8 cellular contexts compared by ENCODE assay signal in genomic region chr3:19147905-19148767, GRCh38. TPM values are rescaled to one million over a fixed set of nuclear protein-coding genes. Genes with fewer than 3 reads are reported as not detected.
DNase-seq lines count a peak whose midpoint lies in the region; ATAC-seq, FAIRE-seq and TF ChIP-seq lines count a peak whose summit lies in the region.

Gene KCNH8, plus strand, starts transcription at chr3:19148510. Its CDS starts 210 bp downstream, at chr3:19148720.

- no peaks in the 10 kb centered on the region for H3K9me2 ChIP-seq in OCI-LY7 (ENCODE audit: insufficient read depth, low read length)

- no peak for TF ChIP-seq POLR2A in spleen (IDR thresholded peaks at IDR 0.05)

- FAIRE-seq in kidney (lab: Jason Lieb, UNC): no peak

- H3K9me3 ChIP-seq in OCI-LY7 (ENCODE audit: low read length): no peaks in the 10 kb centered on the region; the same call in 1 of the 2 replicates
- H3K9me3 ChIP-seq in kidney (ENCODE audit: control insufficient read depth in 1 of 2, low read length in 2 of 2): no peaks in the 10 kb centered on the region
- H3K9me3 ChIP-seq in spleen: peaks cover 0 to 10% (median 6%) of the 10 kb centered on the region in 8 donors

- H3K36me3 ChIP-seq in OCI-LY7 (ENCODE audit: insufficient read depth, low read length): no peaks in the 10 kb centered on the region
- no peaks in the 10 kb centered on the region for H3K36me3 ChIP-seq in kidney (ENCODE audit: control insufficient read depth in 1 of 2, insufficient read depth in 2 of 2, low read length in 2 of 2)
- H3K36me3 ChIP-seq in spleen: no peaks in the 10 kb centered on the region

- POLR2A ChIA-PET in activated CD4-positive, alpha-beta T cell treated with anti-CD3 and anti-CD28 coated beads for 36 hours (lab: Charles Lee): no interaction called here
- POLR2A ChIA-PET in OCI-LY7 (lab: Charles Lee): interaction anchor here (0.7 kb wide), 1 partner anchor 66 kb away, joined by 3 read pairs; no protein-coding TSS in a partner anchor

- H3K4me2 ChIP-seq in OCI-LY7 (ENCODE audit: low read length): peak within 1 kb of the TSS; percentile 82

- no peaks in the 10 kb centered on the region for H3K79me2 ChIP-seq in OCI-LY7 (ENCODE audit: insufficient read depth, low read depth, low read length)

- H3K4me1 ChIP-seq in OCI-LY7 (ENCODE audit: insufficient read depth, low read length, poor library complexity, severe bottlenecking) (peaks cover 11% of the 10 kb centered on the region), kidney (ENCODE audit: control insufficient read depth in 1 of 2, insufficient read depth in 1 of 2, low read depth in 1 of 2, low read length in 2 of 2) (no peaks in the 10 kb centered on the region), spleen (peaks cover 4 to 35% (median 21%) of the 10 kb centered on the region in 6 donors)

- peaks cover 15% of the 10 kb centered on the region for H3K4me1 Mint-ChIP-seq in activated CD4-positive, alpha-beta T cell treated with anti-CD3 and anti-CD28 coated beads for 36 hours
- H3K4me1 Mint-ChIP-seq in brain: peaks cover 32% of the 10 kb centered on the region

- H2AFZ ChIP-seq in OCI-LY7 (ENCODE audit: low read length): peak within 1 kb of the TSS; percentile 86

- no peak for ATAC-seq in activated CD4-positive, alpha-beta T cell treated with anti-CD3 and anti-CD28 coated beads for 36 hours
- no peak for ATAC-seq in HG02642 (IDR thresholded peaks at IDR 0.05; ENCODE audit: poor library complexity, unreplicated experiment)
- ATAC-seq in HG03045 (IDR thresholded peaks at IDR 0.05; ENCODE audit: unreplicated experiment): no peak

- WGBS in spleen, 5 donors: 1 to 2% (median 2%) methylated on average over 45 to 61 of the region's 64 CpGs

- H3K9ac ChIP-seq in kidney (ENCODE audit: low read length in 2 of 2): no peak within 1 kb of the TSS

- TF ChIP-seq CTCF in OCI-LY7 (conservative IDR thresholded peaks at IDR 0.05; ENCODE audit: low read length): no peak
- peak in 1 of 2 experiments; percentile 39 for TF ChIP-seq CTCF in brain (conservative IDR thresholded peaks at IDR 0.05)
- TF ChIP-seq CTCF in kidney (IDR thresholded peaks at IDR 0.05; ENCODE audit: borderline replicate concordance, extremely low read depth, insufficient read depth): no peak
- TF ChIP-seq CTCF in spleen (IDR thresholded peaks at IDR 0.05 in 8 of 11, conservative IDR thresholded peaks at IDR 0.05 in 3 of 11): no peak

- no peaks in the 10 kb centered on the region for H3K36me3 Mint-ChIP-seq in activated CD4-positive, alpha-beta T cell treated with anti-CD3 and anti-CD28 coated beads for 36 hours (ENCODE audit: low read depth)
- no peaks in the 10 kb centered on the region for H3K36me3 Mint-ChIP-seq in brain

- H3K4me3 Mint-ChIP-seq in activated CD4-positive, alpha-beta T cell treated with anti-CD3 and anti-CD28 coated beads for 36 hours: peak within 1 kb of the TSS; percentile 81
- peak within 1 kb of the TSS; percentile 83 to 97 (median 93) for H3K4me3 Mint-ChIP-seq in brain

- H3K27ac ChIP-seq in OCI-LY7 (ENCODE audit: low read depth, low read length, poor library complexity, severe bottlenecking): peak within 1 kb of the TSS; percentile 68
- no peak within 1 kb of the TSS for H3K27ac ChIP-seq in kidney (ENCODE audit: low read depth in 2 of 2, low read length in 2 of 2)
- H3K27ac ChIP-seq in spleen: peak within 1 kb of the TSS in 6 of 8 donors; percentile 65 to 78 (median 70)

- H3K9me3 Mint-ChIP-seq in activated CD4-positive, alpha-beta T cell treated with anti-CD3 and anti-CD28 coated beads for 36 hours (ENCODE audit: low read depth): no peaks in the 10 kb centered on the region
- H3K9me3 Mint-ChIP-seq in brain: peaks cover 0 to 8% (median 2%) of the 10 kb centered on the region in 5 experiments

- H3K27me3 ChIP-seq in spleen (replicated peaks in 1 of 7): peaks cover 0 to 47% (median 14%) of the 10 kb centered on the region in 7 donors

- intact Hi-C loops in activated CD4-positive, alpha-beta T cell treated with anti-CD3 and anti-CD28 coated beads for 36 hours (cut with DNase I, micrococcal nuclease): loop anchor here in 1 of 2 experiments (1.0 kb wide), 1 partner anchor 1038 kb away; the partner anchor contains the start of gene SGO1
- intact Hi-C loops in OCI-LY7 (cut with micrococcal nuclease; ENCODE audit: unreplicated experiment) (loop anchor here (2.0 to 10.0 kb wide), 5 partner anchors 46 to 1037 kb away; partner anchors contain the start of gene SGO1), kidney (cut with DNase I) (no loop called here), spleen (cut with DNase I; ENCODE audit: low total_unique reads) (no loop called here)

- H3K27me3 Mint-ChIP-seq in activated CD4-positive, alpha-beta T cell treated with anti-CD3 and anti-CD28 coated beads for 36 hours: peaks cover 30% of the 10 kb centered on the region
- H3K27me3 Mint-ChIP-seq in brain: peaks cover 12% of the 10 kb centered on the region

- H3K27ac Mint-ChIP-seq in activated CD4-positive, alpha-beta T cell treated with anti-CD3 and anti-CD28 coated beads for 36 hours: no peak within 1 kb of the TSS
- H3K27ac Mint-ChIP-seq in brain: peak within 1 kb of the TSS; percentile 39 to 99 (median 89)

- DNase-seq in activated CD4-positive, alpha-beta T cell treated with anti-CD3 and anti-CD28 coated beads for 36 hours: peak; percentile 41
- no peak for DNase-seq in activated CD4-positive, alpha-beta T cell treated with anti-CD3 and anti-CD28 coated beads for 1 hour
- DNase-seq in OCI-LY7 (ENCODE audit: low spot score) (peak; percentile 4), kidney (peak; percentile 76), spleen (peak; percentile 79)

- H4K20me1 ChIP-seq in OCI-LY7 (ENCODE audit: insufficient read depth, low read length): no peaks in the 10 kb centered on the region

- CTCF ChIA-PET in activated CD4-positive, alpha-beta T cell treated with anti-CD3 and anti-CD28 coated beads for 36 hours (lab: Charles Lee): interaction anchor here (2.2 kb wide), 1 partner anchor 8 kb away, joined by 4 read pairs; no protein-coding TSS in a partner anchor
- CTCF ChIA-PET in OCI-LY7 (lab: Charles Lee; ENCODE audit: unreplicated experiment): no interaction called here

- BruUV-seq in OCI-LY7 (replicated peaks; lab: Mats Ljungman, UMichigan): no TSS peak

- peak within 1 kb of the TSS; percentile 72 for H3K4me3 ChIP-seq in OCI-LY7 (ENCODE audit: low read depth, low read length, poor library complexity, severe bottlenecking)
- peak within 1 kb of the TSS; percentile 67 to 68 for H3K4me3 ChIP-seq in kidney (ENCODE audit: low read length in 2 of 2)
- H3K4me3 ChIP-seq in spleen: peak within 1 kb of the TSS; percentile 57 to 84 (median 68)

RNA-seq across cellular contexts. Expression of gene KCNH8, which starts in this region (rescaled TPM):
- total RNA-seq in activated CD4-positive, alpha-beta T cell treated with anti-CD3 and anti-CD28 coated beads for 36 hours: under 1 TPM in 1 of 2 experiments, not detected in 1; 0.05 TPM
- 0.15 and 0.44 TPM in 2 replicates for total RNA-seq in OCI-LY7 (2014; rRNA removed; shearing (Covaris generic))
- total RNA-seq in OCI-LY7 (2022) (0.59 and 1.1 TPM in 2 replicates), kidney (1.0 TPM), spleen (1 to 10 TPM in 6 of 7 donors, under 1 TPM in 1; 0.70 to 3.1 (median 2.2) TPM)
- polyA plus RNA-seq in brain (ENCODE audit: insufficient read depth, low read depth, low replicate concordance) (1.5 TPM), kidney (ENCODE audit: insufficient read depth, low read depth, low replicate concordance) (not detected), spleen (1 to 10 TPM in 2 of 3 donors, under 1 TPM in 1; 0.96 to 2.8 (median 1.1) TPM)

Comparison
In these comparisons a context has a peak if more than half of its experiments do, and no peak if none do; other contexts are left out.
1. Peak in DNase-seq in activated CD4-positive, alpha-beta T cell treated with anti-CD3 and anti-CD28 coated beads for 36 hours; RNA of the gene not detected or under 1 TPM.
2. H3K27ac ChIP-seq: peak in OCI-LY7 (single experiment) and spleen (6 of 8); none in kidney (0 of 2).
3. Peak in every context shown above with its lines, with median percentiles within 50 percentile points of each other: H3K4me3 ChIP-seq.